14 cellular contexts compared by ENCODE assay signal in the genomic region with DNA sequence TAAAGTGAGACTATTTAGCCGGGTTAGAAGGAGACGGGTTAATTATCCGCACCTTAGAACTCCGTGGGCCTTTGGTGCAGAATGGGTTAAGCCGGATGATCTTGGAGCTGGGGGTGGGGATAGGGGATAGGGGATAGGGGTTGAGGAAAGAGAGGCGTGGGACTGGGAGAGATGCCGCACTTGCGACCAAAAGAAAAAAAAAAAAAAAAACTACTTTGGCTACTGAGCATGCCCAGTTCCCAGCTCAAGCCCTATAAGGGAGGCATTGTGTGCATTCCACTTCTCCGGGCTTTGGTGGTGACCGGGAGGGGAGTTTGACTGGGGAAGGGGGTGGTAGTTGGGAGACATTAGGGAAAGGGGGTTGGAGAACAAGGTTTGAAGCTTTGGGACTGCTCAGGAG. TPM values are rescaled to one million over a fixed set of nuclear protein-coding genes. Genes with fewer than 3 reads are reported as not detected.
DNase-seq lines count a peak whose midpoint lies in the region; ATAC-seq and TF ChIP-seq lines count a peak whose summit lies in the region.
"Had no signal": no experiment of that assay in that cellular context is flagged by ENCODE, and none has a peak within 500 bp of the region (broad histone marks: within the 10 kb centered on the region; RNA-seq: fewer than 3 reads in every experiment).

A gene with protein sequence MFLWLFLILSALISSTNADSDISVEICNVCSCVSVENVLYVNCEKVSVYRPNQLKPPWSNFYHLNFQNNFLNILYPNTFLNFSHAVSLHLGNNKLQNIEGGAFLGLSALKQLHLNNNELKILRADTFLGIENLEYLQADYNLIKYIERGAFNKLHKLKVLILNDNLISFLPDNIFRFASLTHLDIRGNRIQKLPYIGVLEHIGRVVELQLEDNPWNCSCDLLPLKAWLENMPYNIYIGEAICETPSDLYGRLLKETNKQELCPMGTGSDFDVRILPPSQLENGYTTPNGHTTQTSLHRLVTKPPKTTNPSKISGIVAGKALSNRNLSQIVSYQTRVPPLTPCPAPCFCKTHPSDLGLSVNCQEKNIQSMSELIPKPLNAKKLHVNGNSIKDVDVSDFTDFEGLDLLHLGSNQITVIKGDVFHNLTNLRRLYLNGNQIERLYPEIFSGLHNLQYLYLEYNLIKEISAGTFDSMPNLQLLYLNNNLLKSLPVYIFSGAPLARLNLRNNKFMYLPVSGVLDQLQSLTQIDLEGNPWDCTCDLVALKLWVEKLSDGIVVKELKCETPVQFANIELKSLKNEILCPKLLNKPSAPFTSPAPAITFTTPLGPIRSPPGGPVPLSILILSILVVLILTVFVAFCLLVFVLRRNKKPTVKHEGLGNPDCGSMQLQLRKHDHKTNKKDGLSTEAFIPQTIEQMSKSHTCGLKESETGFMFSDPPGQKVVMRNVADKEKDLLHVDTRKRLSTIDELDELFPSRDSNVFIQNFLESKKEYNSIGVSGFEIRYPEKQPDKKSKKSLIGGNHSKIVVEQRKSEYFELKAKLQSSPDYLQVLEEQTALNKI (minus strand): TSS at position 187 of the 400 bp plus-strand sequence. CDS start 4,993 bp downstream, outside the sequence.

- H3K27me3 Mint-ChIP-seq in type B pancreatic cell, result peaks cover 42% of the 10 kb centered on the region

- H3F3A ChIP-seq in neural cell (ENCODE audit: insufficient read depth, low read length, poor library complexity, severe bottlenecking), result no peaks in the 10 kb centered on the region
- no peaks in the 10 kb centered on the region for H3F3A ChIP-seq in MM.1S (ENCODE audit: insufficient read depth, low read length)

- no peak for TF ChIP-seq RAD21 in neural cell (conservative IDR thresholded peaks at IDR 0.05)

- H3K9me2 ChIP-seq in neural cell (ENCODE audit: insufficient read depth, low read length), result no peaks in the 10 kb centered on the region
- H3K9me2 ChIP-seq in MM.1S (replicated peaks; ENCODE audit: insufficient read depth, low read length), result no peaks in the 10 kb centered on the region

- no peak for ATAC-seq in left colon
- ATAC-seq: A549; stimulated activated memory B cell treated with anti-CD40 and anti-IgM and Interleukin-4, amounts not matched to agents 10 μg/mL and 1 μg/mL and 100 μg/mL, for 72 hours had no signal

- H3K4me2 ChIP-seq in neural cell (ENCODE audit: low read length) (no peak within 1 kb of the TSS), MM.1S (ENCODE audit: low read depth, low read length) (no peak within 1 kb of the TSS)

- H3K4me3 Mint-ChIP-seq in type B pancreatic cell, result peak within 1 kb of the TSS; percentile 88
- H3K4me3 Mint-ChIP-seq: activated T-helper 1 cell treated with anti-CD3 and anti-CD28 coated beads, Interleukin-12 subunit alpha, Interleukin-12 subunit beta, Interleukin-2, Interleukin-4 antibody, amounts not matched to agents 30 ng/mL and 10 ng/mL and 1 ng/mL, durations not matched to agents 14 hours and 24 hours and 36 hours; stimulated activated memory B cell treated with anti-CD40 and anti-IgM and Interleukin-4, amounts not matched to agents 10 μg/mL and 1 μg/mL and 100 μg/mL, for 72 hours; T-helper 1 cell treated with Interleukin-12 subunit alpha and Interleukin-12 subunit beta and Interleukin-4 antibody, amounts not matched to agents 30 μg/mL and 1 μg/mL, for 36 hours had no signal

- H3K79me2 ChIP-seq in neural cell (replicated peaks; ENCODE audit: insufficient read depth, low read length) (no peaks in the 10 kb centered on the region), MM.1S (ENCODE audit: low read length) (no peaks in the 10 kb centered on the region)

- peak within 1 kb of the TSS; percentile 45 for H2AFZ ChIP-seq in neural cell (ENCODE audit: low read depth, low read length)
- no peak within 1 kb of the TSS for H2AFZ ChIP-seq in MM.1S (ENCODE audit: low read length)

- H3K4me1 ChIP-seq in MM.1S (ENCODE audit: low read length), result peaks cover 5% of the 10 kb centered on the region; the same call in 1 of the 2 replicates
- H3K4me1 ChIP-seq: A549 had no signal

- peak; percentile 46 for DNase-seq in NCI-H82 (lab: John Stamatoyannopoulos, UW)
- DNase-seq in NCI-H82 treated with DMSO at 0.1 percent for 48 hours (lab: John Stamatoyannopoulos, UW; ENCODE audit: unreplicated experiment), result no peak
- no peak for DNase-seq in fibroblast of villous mesenchyme (ENCODE audit: low read depth)
- no peak for DNase-seq in type B pancreatic cell (ENCODE audit: extremely low spot score, unreplicated experiment)
- no peak for DNase-seq in MM.1S
- no peak for DNase-seq in activated naive CD4-positive, alpha-beta T cell treated with Interleukin-2 at 50 U/mL for 16 hours
- no peak for DNase-seq in left colon
- DNase-seq: NCI-H2029 treated with DMSO at 0.1 percent for 48 hours, ovary had no signal

- H3K36me3 ChIP-seq in neural cell (ENCODE audit: insufficient read depth, low read length), result no peaks in the 10 kb centered on the region
- H3K36me3 ChIP-seq in MM.1S (replicated peaks; ENCODE audit: insufficient read depth, low read length), result no peaks in the 10 kb centered on the region
- H3K36me3 ChIP-seq: ovary had no signal

- H3K27me3 ChIP-seq in neural cell (ENCODE audit: insufficient read depth, low read depth, low read length) (no peaks in the 10 kb centered on the region), MM.1S (replicated peaks; ENCODE audit: insufficient read depth, low read length) (no peaks in the 10 kb centered on the region)
- H3K27me3 ChIP-seq: ovary had no signal

- H3K4me3 ChIP-seq in fibroblast of villous mesenchyme (ENCODE audit: low read depth, low read length) (peak within 1 kb of the TSS; percentile 44), neural cell (ENCODE audit: low read length) (peak within 1 kb of the TSS; percentile 76), MM.1S (ENCODE audit: low read length) (no peak within 1 kb of the TSS)
- H3K4me3 ChIP-seq: ovary had no signal

- intact Hi-C loops in left colon (cut with DNase I, micrococcal nuclease), result no loop called here

- H3K9me3 ChIP-seq in neural cell (ENCODE audit: low read length) (no peaks in the 10 kb centered on the region), MM.1S (replicated peaks; ENCODE audit: insufficient read depth, low read length) (no peaks in the 10 kb centered on the region)
- H3K9me3 ChIP-seq: A549, ovary had no signal

- H3K4me1 Mint-ChIP-seq in type B pancreatic cell (ENCODE audit: unreplicated experiment), result no peaks in the 10 kb centered on the region
- H3K4me1 Mint-ChIP-seq: stimulated activated memory B cell treated with anti-CD40 and anti-IgM and Interleukin-4, amounts not matched to agents 10 μg/mL and 1 μg/mL and 100 μg/mL, for 72 hours had no signal

- no peaks in the 10 kb centered on the region for H3K9me3 Mint-ChIP-seq in type B pancreatic cell
- H3K9me3 Mint-ChIP-seq: activated T-helper 1 cell treated with anti-CD3 and anti-CD28 coated beads, Interleukin-12 subunit alpha, Interleukin-12 subunit beta, Interleukin-2, Interleukin-4 antibody, amounts not matched to agents 30 ng/mL and 10 ng/mL and 1 ng/mL, durations not matched to agents 14 hours and 24 hours and 36 hours; stimulated activated memory B cell treated with anti-CD40 and anti-IgM and Interleukin-4, amounts not matched to agents 10 μg/mL and 1 μg/mL and 100 μg/mL, for 72 hours; T-helper 1 cell treated with Interleukin-12 subunit alpha and Interleukin-12 subunit beta and Interleukin-4 antibody, amounts not matched to agents 30 μg/mL and 1 μg/mL, for 36 hours had no signal

- H3K27ac ChIP-seq in neural cell (ENCODE audit: low read length) (peak within 1 kb of the TSS; percentile 47), MM.1S (ENCODE audit: low read length) (no peak within 1 kb of the TSS)
- H3K27ac ChIP-seq: A549, ovary had no signal

- peak within 1 kb of the TSS; percentile 62 for H3K9ac ChIP-seq in neural cell (ENCODE audit: low read length)
- H3K9ac ChIP-seq in MM.1S (ENCODE audit: low read length), result no peak within 1 kb of the TSS

- H4K20me1 ChIP-seq in neural cell (ENCODE audit: insufficient read depth) (no peaks in the 10 kb centered on the region), MM.1S (ENCODE audit: insufficient read depth, low read length) (no peaks in the 10 kb centered on the region)

- TF ChIP-seq EP300 in neural cell (conservative IDR thresholded peaks at IDR 0.05; ENCODE audit: poor library complexity, severe bottlenecking), result no peak

- TF ChIP-seq CTCF in fibroblast of villous mesenchyme (IDR thresholded peaks at IDR 0.05; ENCODE audit: insufficient read depth, low read depth, low read length) (no peak), neural cell (IDR thresholded peaks at IDR 0.05; ENCODE audit: poor library complexity, severe bottlenecking) (no peak), type B pancreatic cell (conservative IDR thresholded peaks at IDR 0.05) (no peak), MM.1S (IDR thresholded peaks at IDR 0.05; ENCODE audit: low read length) (no peak)

- no peak within 1 kb of the TSS for H3K27ac Mint-ChIP-seq in type B pancreatic cell
- H3K27ac Mint-ChIP-seq: activated T-helper 1 cell treated with anti-CD3 and anti-CD28 coated beads, Interleukin-12 subunit alpha, Interleukin-12 subunit beta, Interleukin-2, Interleukin-4 antibody, amounts not matched to agents 30 ng/mL and 10 ng/mL and 1 ng/mL, durations not matched to agents 14 hours and 24 hours and 36 hours; stimulated activated memory B cell treated with anti-CD40 and anti-IgM and Interleukin-4, amounts not matched to agents 10 μg/mL and 1 μg/mL and 100 μg/mL, for 72 hours; T-helper 1 cell treated with Interleukin-12 subunit alpha and Interleukin-12 subunit beta and Interleukin-4 antibody, amounts not matched to agents 30 μg/mL and 1 μg/mL, for 36 hours had no signal

- no peaks in the 10 kb centered on the region for H3K36me3 Mint-ChIP-seq in type B pancreatic cell
- H3K36me3 Mint-ChIP-seq: stimulated activated memory B cell treated with anti-CD40 and anti-IgM and Interleukin-4, amounts not matched to agents 10 μg/mL and 1 μg/mL and 100 μg/mL, for 72 hours had no signal

TF ChIP-seq in neural cell, 6 proteins besides CTCF, POLR2A, EP300 and RAD21 (continues in another document):
- TF ChIP-seq EZH2 (IDR thresholded peaks at IDR 0.05; ENCODE audit: borderline replicate concordance, insufficient read depth, low read length, poor library complexity, severe bottlenecking) (no peak), MXI1 (conservative IDR thresholded peaks at IDR 0.05; ENCODE audit: poor library complexity, severe bottlenecking) (no peak), POLR2AphosphoS5 (IDR thresholded peaks at IDR 0.05) (no peak)

RNA-seq across cellular contexts. Expression of the gene that starts here (rescaled TPM):
- total RNA-seq in fibroblast of villous mesenchyme (3.0 and 6.1 TPM in 2 replicates), type B pancreatic cell (ENCODE audit: low replicate concordance) (0.71 and 3.7 TPM in 2 replicates), left colon (under 1 TPM in 1 of 2 donors, not detected in 1; 0.28 TPM)
- polyA plus RNA-seq in neural cell, result 3.8 and 4.5 TPM in 2 replicates
- 20.0 and 24.7 TPM in 2 replicates for polyA minus RNA-seq in neural cell
- total RNA-seq: activated T-helper 1 cell treated with anti-CD3 and anti-CD28 coated beads, Interleukin-12 subunit alpha, Interleukin-12 subunit beta, Interleukin-2, Interleukin-4 antibody, amounts not matched to agents 30 ng/mL and 10 ng/mL and 1 ng/mL, durations not matched to agents 14 hours and 24 hours and 36 hours had no signal
